Comparison of ENCODE assay signal across 8 cellular contexts in the genomic region with DNA sequence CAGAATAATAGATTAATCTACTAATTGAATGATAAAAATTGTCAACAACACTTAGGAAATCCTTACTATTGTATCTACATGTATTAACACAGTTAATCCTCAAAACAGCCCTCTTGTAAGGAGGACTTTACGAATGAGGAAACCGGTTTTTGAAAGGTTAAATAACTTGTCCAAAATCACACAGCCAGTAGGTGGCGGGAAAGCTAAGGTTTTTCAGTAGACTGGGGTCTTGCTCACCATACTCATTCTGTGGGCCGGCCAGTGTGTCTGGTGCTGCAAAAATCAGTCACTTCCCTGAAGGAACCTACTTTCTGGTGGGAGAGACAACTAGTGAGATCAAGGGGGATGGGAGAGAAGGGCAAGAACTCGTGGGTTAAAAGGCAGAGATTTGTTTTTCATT. TPM values are rescaled to one million over a fixed set of nuclear protein-coding genes. Genes with fewer than 3 reads are reported as not detected.
A peak's percentile ranks its signal among the peaks of the same experiment; 100 is the strongest.
DNase-seq lines count a peak whose midpoint lies in the region; ATAC-seq and TF ChIP-seq lines count a peak whose summit lies in the region.

No MANE protein-coding gene starts in this region.

- H4K20me1 ChIP-seq in mammary epithelial cell (ENCODE audit: insufficient read depth, low read length) = no peaks in the 10 kb centered on the region

- H3K79me2 ChIP-seq in mammary epithelial cell (ENCODE audit: insufficient read depth, low read length) = peaks cover 27% of the 10 kb centered on the region

- CTCF ChIA-PET in mammary epithelial cell (lab: Charles Lee; ENCODE audit: low non-redundant PET) = interaction anchor here (0.6 kb wide), 1 partner anchor 98 kb away, joined by 3 read pairs; no protein-coding TSS in a partner anchor

- H3K4me1 ChIP-seq in mammary epithelial cell (ENCODE audit: insufficient read depth, low read length) = peaks cover 27% of the 10 kb centered on the region

- peaks cover 8% of the 10 kb centered on the region for H3K9me3 Mint-ChIP-seq in nephron progenitor cell

- H3K4me1 Mint-ChIP-seq in nephron progenitor cell = peaks cover 53% of the 10 kb centered on the region

- peaks cover 41% of the 10 kb centered on the region for H3K36me3 Mint-ChIP-seq in nephron progenitor cell (ENCODE audit: low read depth)

- dilution Hi-C loops in mammary epithelial cell (cut with HindIII; ENCODE audit: low sequenced_read_pairs) = no loop called here

- H3K27ac Mint-ChIP-seq in nephron progenitor cell = no peak overlapping the region

- no peaks in the 10 kb centered on the region for H3K9me3 ChIP-seq in mammary epithelial cell (replicated peaks; ENCODE audit: insufficient read depth, low read length)

- no peaks in the 10 kb centered on the region for H3K27me3 ChIP-seq in mammary epithelial cell (ENCODE audit: insufficient read depth, low read length)

- in situ Hi-C loops in mammary epithelial cell (cut with MboI; ENCODE audit: low sequenced_read_pairs in 2 of 2) = loop anchor here in 1 of 2 donors (25.0 kb wide), 1 partner anchor 105 kb away; no protein-coding TSS in a partner anchor

- H3K27ac ChIP-seq in mammary epithelial cell (ENCODE audit: insufficient read depth, low read depth, low read length) = no peak overlapping the region

- H3K27me3 Mint-ChIP-seq in nephron progenitor cell (ENCODE audit: low read depth, poor library complexity) = peaks cover 2% of the 10 kb centered on the region

- WGBS in mammary epithelial cell (ENCODE audit: low coverage, missing lambda C conversion rate) = 45% methylated on average over 5 of the region's 5 CpGs

- DNase-seq in SIG-M5 treated with dmso at 0.1 percent for 504 hours (lab: John Stamatoyannopoulos, UW; ENCODE audit: unreplicated experiment) (peak; percentile 61), SIG-M5 (lab: John Stamatoyannopoulos, UW) (no peak), NAMALWA (ENCODE audit: low spot score) (peak; percentile 71), mammary epithelial cell (peak; percentile 37), nephron progenitor cell (peak; percentile 50), HK-2 (ENCODE audit: unreplicated experiment) (no peak)

- no peak overlapping the region for H2AFZ ChIP-seq in mammary epithelial cell (ENCODE audit: low read depth, low read length)

- no TSS peak for BruUV-seq in mammary epithelial cell (replicated peaks; lab: Mats Ljungman, UMichigan)

- peak in 1 of 2 donors; percentile 42 for TF ChIP-seq CTCF in mammary epithelial cell (conservative IDR thresholded peaks at IDR 0.05 in 1 of 2, IDR thresholded peaks at IDR 0.05 in 1 of 2; ENCODE audit: extremely low read depth in 1 of 2, insufficient read depth in 1 of 2, low read depth in 1 of 2, low read length in 2 of 2)
- peak; percentile 44 for TF ChIP-seq CTCF in nephron progenitor cell (IDR thresholded peaks at IDR 0.05)

- no peak overlapping the region for H3K4me3 ChIP-seq in mammary epithelial cell (replicated peaks in 1 of 3; ENCODE audit: insufficient read depth in 1 of 3, low read depth in 2 of 3, low read length in 3 of 3)

- no peak for ATAC-seq in GM21423 (IDR thresholded peaks at IDR 0.05; ENCODE audit: unreplicated experiment)
- no peak for ATAC-seq in HG02885 (IDR thresholded peaks at IDR 0.05; ENCODE audit: poor library complexity, unreplicated experiment)

- peak overlapping the region; percentile 11 for H3K4me2 ChIP-seq in mammary epithelial cell (ENCODE audit: insufficient read depth, low read depth, low read length)

- intact Hi-C loops in mammary epithelial cell (cut with micrococcal nuclease) = loop anchor here (10.0 kb wide), 1 partner anchor 337 kb away; no protein-coding TSS in a partner anchor

- no peak overlapping the region for H3K4me3 Mint-ChIP-seq in nephron progenitor cell

- no peaks in the 10 kb centered on the region for H3K36me3 ChIP-seq in mammary epithelial cell (ENCODE audit: insufficient read depth, low read length)

- H3K9ac ChIP-seq in mammary epithelial cell (ENCODE audit: insufficient read depth, low read length) = no peak overlapping the region

RNA-seq across cellular contexts. Expression of gene DCPS, which starts 3.8 kb away (rescaled TPM):
- total RNA-seq in mammary epithelial cell = 10 to 100 TPM; 16.5 to 29.0 TPM
- polyA plus RNA-seq in mammary epithelial cell = 41.1 TPM
- polyA minus RNA-seq in mammary epithelial cell = 22.1 TPM

RNA-seq across cellular contexts. Expression of gene TIRAP, which starts 24.8 kb away (rescaled TPM):
- 1 to 10 TPM; 6.3 to 8.8 TPM for total RNA-seq in mammary epithelial cell
- polyA plus RNA-seq in mammary epithelial cell = 6.0 TPM
- polyA minus RNA-seq in mammary epithelial cell = 4.8 TPM

RNA-seq across cellular contexts. Expression of gene FOXRED1, which starts 38.8 kb away (rescaled TPM):
- total RNA-seq in mammary epithelial cell = 10 to 100 TPM in 1 of 2 donors, 1 to 10 TPM in 1; 8.0 to 30.8 TPM
- 19.0 TPM for polyA plus RNA-seq in mammary epithelial cell
- 13.6 TPM for polyA minus RNA-seq in mammary epithelial cell

RNA-seq across cellular contexts. Expression of gene SRPRA, which starts 39.0 kb away (rescaled TPM):
- 100 to 1,000 TPM in 1 of 2 donors, 10 to 100 TPM in 1; 79.9 to 108 TPM for total RNA-seq in mammary epithelial cell
- 94.0 TPM for polyA plus RNA-seq in mammary epithelial cell
- 214 TPM for polyA minus RNA-seq in mammary epithelial cell

RNA-seq across cellular contexts. Expression of gene ST3GAL4, which starts 47.8 kb away (rescaled TPM):
- 10 to 100 TPM; 32.8 to 38.0 TPM for total RNA-seq in mammary epithelial cell
- polyA plus RNA-seq in mammary epithelial cell = 35.9 TPM
- polyA minus RNA-seq in mammary epithelial cell = 72.9 TPM

Comparison
In these comparisons a context has a peak if more than half of its experiments do, and no peak if none do; other contexts are left out.
1. DNase-seq: peak in SIG-M5 treated with dmso at 0.1 percent for 504 hours (single experiment), NAMALWA (single experiment), mammary epithelial cell (single experiment) and nephron progenitor cell (single experiment); none in SIG-M5 (single experiment) and HK-2 (single experiment).